8 cellular contexts compared by ENCODE assay signal in the genomic region with DNA sequence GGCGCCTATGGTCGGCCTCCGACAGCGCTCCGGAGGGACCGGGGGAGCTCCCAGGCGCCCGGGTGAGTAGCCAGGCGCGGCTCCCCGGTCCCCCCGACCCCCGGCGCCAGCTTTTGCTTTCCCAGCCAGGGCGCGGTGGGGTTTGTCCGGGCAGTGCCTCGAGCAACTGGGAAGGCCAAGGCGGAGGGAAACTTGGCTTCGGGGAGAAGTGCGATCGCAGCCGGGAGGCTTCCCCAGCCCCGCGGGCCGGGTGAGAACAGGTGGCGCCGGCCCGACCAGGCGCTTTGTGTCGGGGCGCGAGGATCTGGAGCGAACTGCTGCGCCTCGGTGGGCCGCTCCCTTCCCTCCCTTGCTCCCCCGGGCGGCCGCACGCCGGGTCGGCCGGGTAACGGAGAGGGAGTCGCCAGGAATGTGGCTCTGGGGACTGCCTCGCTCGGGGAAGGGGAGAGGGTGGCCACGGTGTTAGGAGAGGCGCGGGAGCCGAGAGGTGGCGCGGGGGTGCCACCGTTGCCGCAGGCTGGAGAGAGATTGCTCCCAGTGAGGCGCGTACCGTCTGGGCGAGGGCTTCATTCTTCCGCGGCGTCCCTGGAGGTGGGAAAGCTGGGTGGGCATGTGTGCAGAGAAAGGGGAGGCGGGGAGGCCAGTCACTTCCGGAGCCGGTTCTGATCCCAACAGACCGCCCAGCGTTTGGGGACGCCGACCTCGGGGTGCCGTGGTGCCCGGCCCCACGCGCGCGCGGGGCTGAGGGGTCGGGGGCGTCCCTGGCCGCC. TPM values are rescaled to one million over a fixed set of nuclear protein-coding genes. Genes with fewer than 3 reads are reported as not detected.
A peak's percentile ranks its signal among the peaks of the same experiment; 100 is the strongest.
DNase-seq lines count a peak whose midpoint lies in the region; ATAC-seq and TF ChIP-seq lines count a peak whose summit lies in the region.

No MANE protein-coding gene starts in this region.

- intact Hi-C loops in uterus (cut with DNase I; ENCODE audit: low total_unique reads) = no loop called here

- no peaks in the 10 kb centered on the region for H3K9me3 ChIP-seq in uterus

- peak overlapping the region; percentile 67 to 76 for H3K27ac ChIP-seq in uterus

- ATAC-seq in HG02938 (IDR thresholded peaks at IDR 0.05; ENCODE audit: unreplicated experiment) (peak; percentile 16), SK-N-SH treated with all-trans-retinoic acid at 6 μM for 48 hours (peak; percentile 72)

- H3K4me3 ChIP-seq in epithelial cell of proximal tubule (ENCODE audit: low read depth, low read length) = peak overlapping the region; percentile 83
- H3K4me3 ChIP-seq in uterus = peak overlapping the region; percentile 54 to 83

- DNase-seq in activated T-cell treated with anti-CD3 and anti-CD28 coated beads for 48 hours (ENCODE audit: low read depth) = peak; percentile 12
- DNase-seq in activated T-cell treated with anti-CD3 and anti-CD28 coated beads, Interleukin-2, amount 50 U/mL, for 1 hour = no peak
- no peak for DNase-seq in epithelial cell of proximal tubule (ENCODE audit: low read depth)
- peak; percentile 43 for DNase-seq in mucosa of gallbladder (ENCODE audit: low spot score)
- DNase-seq in uterus = peak; percentile 30 to 40
- DNase-seq in ureter (ENCODE audit: low spot score) = no peak

- peak; percentile 42 for TF ChIP-seq CTCF in epithelial cell of proximal tubule (conservative IDR thresholded peaks at IDR 0.05; ENCODE audit: low read depth, low read length)
- TF ChIP-seq CTCF in uterus (IDR thresholded peaks at IDR 0.05) = peak in 2 of 4 experiments; percentile 2 to 34

- H3K4me1 ChIP-seq in uterus = no peaks in the 10 kb centered on the region

- H3K27me3 ChIP-seq in uterus = no peaks in the 10 kb centered on the region

- TF ChIP-seq POLR2A in uterus (IDR thresholded peaks at IDR 0.05) = no peak

- H3K36me3 ChIP-seq in uterus = no peaks in the 10 kb centered on the region

TF ChIP-seq in SK-N-SH treated with all-trans-retinoic acid at 6 μM for 48 hours, 23 proteins besides CTCF, POLR2A, EP300 and RAD21:
- TF ChIP-seq ZFP3 (CRISPR knock-in tag; IDR thresholded peaks at IDR 0.05) = no peak
- TF ChIP-seq SNAI2 (CRISPR knock-in tag; IDR thresholded peaks at IDR 0.05) = 0 out of 2 replicates have a peak, but pooled peaks have one; percentile 9

RNA-seq across cellular contexts. Expression of gene DAPK1, which starts 0.6 kb away (rescaled TPM):
- 45.5 and 46.3 TPM in 2 replicates for total RNA-seq in epithelial cell of proximal tubule
- 179 TPM for total RNA-seq in mucosa of gallbladder
- 10 to 100 TPM; 19.1 to 44.8 (median 40.4) TPM for total RNA-seq in uterus
- 100 TPM for total RNA-seq in ureter

Comparison
In these comparisons a context has a peak if more than half of its experiments do, and no peak if none do; other contexts are left out.
1. DNase-seq: peak in activated T-cell treated with anti-CD3 and anti-CD28 coated beads for 48 hours (single experiment), mucosa of gallbladder (single experiment) and uterus (2 of 2); none in activated T-cell treated with anti-CD3 and anti-CD28 coated beads, Interleukin-2, amount 50 U/mL, for 1 hour (single experiment), epithelial cell of proximal tubule (single experiment) and ureter (single experiment).